Comparison of ENCODE assay signal across 17 cellular contexts in genomic region chr7:3649250-3649649, GRCh38.
DNase-seq lines count a peak whose midpoint lies in the region; ATAC-seq, FAIRE-seq and TF ChIP-seq lines count a peak whose summit lies in the region.
"Had no signal": no experiment of that assay in that cellular context is flagged by ENCODE, and none has a peak within 500 bp of the region (broad histone marks: within the 10 kb centered on the region; RNA-seq: fewer than 3 reads in every experiment).

No MANE protein-coding gene starts in this region.

- H4K91ac ChIP-seq in IMR-90 (ENCODE audit: insufficient read depth, low read depth, low read length) = no peak overlapping the region

- H2BK20ac ChIP-seq in IMR-90 (ENCODE audit: low read depth, low read length) = no peak overlapping the region

- H2BK15ac ChIP-seq in IMR-90 (ENCODE audit: low read depth, low read length) = no peak overlapping the region

- TF ChIP-seq CTCF in A549 (IDR thresholded peaks at IDR 0.05) = no peak
- TF ChIP-seq CTCF in IMR-90 (conservative IDR thresholded peaks at IDR 0.05; ENCODE audit: low read depth, low read length) = 0 out of 2 replicates have a peak, but pooled peaks have one; percentile 15
- 0 out of 2 replicates have a peak, but pooled peaks have one; percentile 7 for TF ChIP-seq CTCF in WERI-Rb-1 (IDR thresholded peaks at IDR 0.05; ENCODE audit: low read depth, low read length)
- TF ChIP-seq CTCF in foreskin keratinocyte (conservative IDR thresholded peaks at IDR 0.05) = peak; percentile 30
- TF ChIP-seq CTCF in left ventricle myocardium inferior (IDR thresholded peaks at IDR 0.05; ENCODE audit: borderline replicate concordance) = no peak

- in situ Hi-C loops in IMR-90 (cut with MboI; ENCODE audit: low sequenced_read_pairs) = no loop called here

- FAIRE-seq in A549 (lab: Jason Lieb, UNC) = no peak
- FAIRE-seq: islet of Langerhans, small intestine had no signal

- no peak overlapping the region for H4K5ac ChIP-seq in IMR-90 (ENCODE audit: low read depth, low read length)

- no peak overlapping the region for H3K9ac ChIP-seq in IMR-90 (ENCODE audit: low read depth, low read length)

- no peak overlapping the region for H2AK5ac ChIP-seq in IMR-90 (ENCODE audit: low read depth, low read length)

- H3K79me1 ChIP-seq in IMR-90 (ENCODE audit: low read depth in 1 of 2, low read length in 2 of 2) = no peaks in the 10 kb centered on the region

- H3K4me2 ChIP-seq in A549 = no peak overlapping the region
- H3K4me2 ChIP-seq in IMR-90 (ENCODE audit: low read depth, low read length) = no peak overlapping the region

- H3K4ac ChIP-seq in IMR-90 (ENCODE audit: low read depth, low read length) = no peak overlapping the region

- no peaks in the 10 kb centered on the region for H3K4me1 ChIP-seq in A549
- H3K4me1 ChIP-seq in IMR-90 (ENCODE audit: control insufficient read depth, insufficient read depth, low read length) = no peaks in the 10 kb centered on the region
- no peaks in the 10 kb centered on the region for H3K4me1 ChIP-seq in foreskin keratinocyte
- H3K4me1 ChIP-seq in left ventricle myocardium inferior = no peaks in the 10 kb centered on the region
- H3K4me1 ChIP-seq: breast epithelium, uterus had no signal

- no peak overlapping the region for H2AK9ac ChIP-seq in IMR-90 (replicated peaks; ENCODE audit: low read depth, low read length, poor library complexity)

- DNase-seq in A549 (ENCODE audit: low read depth in 1 of 2, low spot score in 1 of 2) (peak in 1 of 2 experiments; percentile 16), IMR-90 (peak; percentile 25), WERI-Rb-1 (no peak), foreskin keratinocyte (no peak), iPS-NIHi7 (ENCODE audit: extremely low spot score) (no peak), NCI-H1417 treated with DMSO at 0.1 percent for 48 hours (lab: John Stamatoyannopoulos, UW) (no peak), left ventricle myocardium inferior (no peak)
- DNase-seq: activated CD8-positive, alpha-beta memory T cell treated with anti-CD3 and anti-CD28 coated beads for 24 hours; activated effector memory CD4-positive, alpha-beta T cell treated with anti-CD3 and anti-CD28 coated beads, Interleukin-2, amount 50 U/mL, for 16 hours; AML-193; effector memory CD8-positive, alpha-beta T cell; small intestine; stimulated activated naive CD8-positive, alpha-beta T cell treated with anti-CD3 and anti-CD28 coated beads, Interleukin-15, Interleukin-2, amounts not matched to agents 100 U/mL and 50 U/mL, for 24 hours; uterus had no signal

- dilution Hi-C loops in IMR-90 (cut with HindIII; ENCODE audit: low sequenced_read_pairs, unreplicated experiment) = no loop called here

- no peaks in the 10 kb centered on the region for H3K9me1 ChIP-seq in IMR-90 (ENCODE audit: insufficient read depth, low read length)

- H3K27me3 ChIP-seq in IMR-90 (ENCODE audit: control insufficient read depth, insufficient read depth, low read length) (no peaks in the 10 kb centered on the region), WERI-Rb-1 (ENCODE audit: insufficient read depth, low read depth, severe bottlenecking) (no peaks in the 10 kb centered on the region), foreskin keratinocyte (no peaks in the 10 kb centered on the region), left ventricle myocardium inferior (ENCODE audit: low read depth) (no peaks in the 10 kb centered on the region)
- H3K27me3 ChIP-seq: breast epithelium, uterus had no signal

- TF ChIP-seq RAD21 in A549 (conservative IDR thresholded peaks at IDR 0.05 in 1 of 2, IDR thresholded peaks at IDR 0.05 in 1 of 2) (peak in 1 of 2 experiments; percentile 21; a peak in 1 of 5 replicates), IMR-90 (IDR thresholded peaks at IDR 0.05; ENCODE audit: low read length) (no peak)

- H3K14ac ChIP-seq in IMR-90 (replicated peaks; ENCODE audit: low read depth, low read length) = no peak overlapping the region

- TF ChIP-seq EP300 in A549 (IDR thresholded peaks at IDR 0.05) = no peak

- H4K20me1 ChIP-seq in IMR-90 (ENCODE audit: insufficient read depth, low read length) = no peaks in the 10 kb centered on the region

- H3K27ac ChIP-seq in A549 (no peak overlapping the region), IMR-90 (ENCODE audit: insufficient read depth, low read length) (no peak overlapping the region), WERI-Rb-1 (no peak overlapping the region), foreskin keratinocyte (no peak overlapping the region), left ventricle myocardium inferior (replicated peaks) (no peak overlapping the region)
- H3K27ac ChIP-seq: breast epithelium, uterus had no signal

- H3K36me3 ChIP-seq in IMR-90 (ENCODE audit: control insufficient read depth, insufficient read depth, low read length) (no peaks in the 10 kb centered on the region), WERI-Rb-1 (no peaks in the 10 kb centered on the region), left ventricle myocardium inferior (no peaks in the 10 kb centered on the region)
- H3K36me3 ChIP-seq: breast epithelium, uterus had no signal

- no TSS peak for BruUV-seq in IMR-90 (replicated peaks; lab: Mats Ljungman, UMichigan)

- H3K23ac ChIP-seq in IMR-90 (ENCODE audit: low read depth, low read length) = no peak overlapping the region

- POLR2A ChIA-PET in A549 (lab: Yijun Ruan, JAX) (no interaction called here), IMR-90 (lab: Charles Lee; ENCODE audit: unreplicated experiment) (interaction anchor here (0.6 kb wide), 1 partner anchor 347 kb away, joined by 3 read pairs; no protein-coding TSS in a partner anchor)

- H2BK120ac ChIP-seq in IMR-90 (ENCODE audit: low read depth, low read length) = no peak overlapping the region

- no peak overlapping the region for H2AFZ ChIP-seq in IMR-90 (replicated peaks; ENCODE audit: low read length, poor library complexity)

- H3K9me3 ChIP-seq in A549 = no peaks in the 10 kb centered on the region
- no peaks in the 10 kb centered on the region; the same call in 1 of the 2 replicates for H3K9me3 ChIP-seq in IMR-90 (ENCODE audit: control insufficient read depth, insufficient read depth, low read length)
- H3K9me3 ChIP-seq in WERI-Rb-1 (ENCODE audit: severe bottlenecking) = no peaks in the 10 kb centered on the region
- H3K9me3 ChIP-seq in left ventricle myocardium inferior (replicated peaks) = no peaks in the 10 kb centered on the region
- H3K9me3 ChIP-seq: breast epithelium, uterus had no signal

- WGBS in A549 (ENCODE audit: missing lambda C conversion rate) = 40% methylated on average over 2 of the region's 2 CpGs
- WGBS in IMR-90 (ENCODE audit: extremely low coverage in 2 of 2, insufficient read length in 1 of 2), 2 experiments = no CpG with 5 or more reads among the region's 2 CpGs

- no peak for ATAC-seq in A549
- no peak for ATAC-seq in IMR-90 (ENCODE audit: low read depth)
- no peak for ATAC-seq in foreskin keratinocyte
- no peak for ATAC-seq in GM19324 (IDR thresholded peaks at IDR 0.05; ENCODE audit: low FRiP score, unreplicated experiment)
- ATAC-seq: effector memory CD8-positive, alpha-beta T cell; stimulated activated naive CD8-positive, alpha-beta T cell treated with anti-CD3 and anti-CD28 coated beads, Interleukin-15, Interleukin-2, amounts not matched to agents 100 U/mL and 50 U/mL, for 24 hours had no signal

- H2BK5ac ChIP-seq in IMR-90 (ENCODE audit: low read depth, low read length, poor library complexity, severe bottlenecking) = no peak overlapping the region

- intact Hi-C loops in IMR-90 (cut with micrococcal nuclease) = no loop called here
- intact Hi-C loops in left ventricle myocardium inferior (cut with micrococcal nuclease) = no loop called here

- CTCF ChIA-PET in A549 (lab: Yijun Ruan, JAX) (interaction anchor here (1.3 kb wide), 1 partner anchor 167 kb away, joined by 4 read pairs; no protein-coding TSS in a partner anchor), IMR-90 (lab: Yijun Ruan, JAX) (no interaction called here)

- H3K4me3 ChIP-seq in A549 (no peak overlapping the region), IMR-90 (ENCODE audit: insufficient read depth, low read depth, low read length) (no peak overlapping the region), WERI-Rb-1 (ENCODE audit: low read depth, low read length) (no peak overlapping the region), left ventricle myocardium inferior (no peak overlapping the region)
- H3K4me3 ChIP-seq: breast epithelium, uterus had no signal

- no peak overlapping the region for H4K8ac ChIP-seq in IMR-90 (ENCODE audit: low read depth in 2 of 2, low read length in 2 of 2)

- no peak overlapping the region for H3K56ac ChIP-seq in IMR-90 (ENCODE audit: extremely low read depth, insufficient read depth, low read length)

- TF ChIP-seq POLR2A in A549 (IDR thresholded peaks at IDR 0.05; ENCODE audit: low read length) (no peak), IMR-90 (IDR thresholded peaks at IDR 0.05; ENCODE audit: low read depth, low read length) (no peak)

- H3K18ac ChIP-seq in IMR-90 (ENCODE audit: low read depth, low read length) = no peak overlapping the region

TF ChIP-seq in A549, 52 proteins besides CTCF, POLR2A, EP300 and RAD21:
- TF ChIP-seq SMC3 (IDR thresholded peaks at IDR 0.05) = 0 out of 3 replicates have a peak, but pooled peaks have one; percentile 15
- TF ChIP-seq FOSB (CRISPR knock-in tag; IDR thresholded peaks at IDR 0.05) = no peak

TF ChIP-seq in IMR-90, 13 proteins besides CTCF, POLR2A, EP300 and RAD21 (continues in another document):
- TF ChIP-seq SMC3 (IDR thresholded peaks at IDR 0.05; ENCODE audit: low read depth, low read length) (no peak), ELK1 (IDR thresholded peaks at IDR 0.05; ENCODE audit: borderline replicate concordance, low read depth, low read length) (no peak), CEBPB (IDR thresholded peaks at IDR 0.05; ENCODE audit: low read depth, low read length) (no peak), BHLHE40 (IDR thresholded peaks at IDR 0.05; ENCODE audit: low read depth, low read length) (no peak), NFE2L2 (IDR thresholded peaks at IDR 0.05; ENCODE audit: low read depth, low read length) (no peak), CHD1 (IDR thresholded peaks at IDR 0.05; ENCODE audit: low read depth, low read length) (no peak)
- TF ChIP-seq, protein P1, sequence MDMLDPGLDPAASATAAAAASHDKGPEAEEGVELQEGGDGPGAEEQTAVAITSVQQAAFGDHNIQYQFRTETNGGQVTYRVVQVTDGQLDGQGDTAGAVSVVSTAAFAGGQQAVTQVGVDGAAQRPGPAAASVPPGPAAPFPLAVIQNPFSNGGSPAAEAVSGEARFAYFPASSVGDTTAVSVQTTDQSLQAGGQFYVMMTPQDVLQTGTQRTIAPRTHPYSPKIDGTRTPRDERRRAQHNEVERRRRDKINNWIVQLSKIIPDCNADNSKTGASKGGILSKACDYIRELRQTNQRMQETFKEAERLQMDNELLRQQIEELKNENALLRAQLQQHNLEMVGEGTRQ (IDR thresholded peaks at IDR 0.05; ENCODE audit: low read depth, low read length) = no peak

Comparison
In these comparisons a context has a peak if more than half of its experiments do, and no peak if none do; other contexts are left out.
1. CTCF ChIP-seq: peak in IMR-90 (single experiment), WERI-Rb-1 (single experiment) and foreskin keratinocyte (single experiment); none in A549 (single experiment) and left ventricle myocardium inferior (single experiment).